ENCODE assay signal across 8 cellular contexts in the genomic region with DNA sequence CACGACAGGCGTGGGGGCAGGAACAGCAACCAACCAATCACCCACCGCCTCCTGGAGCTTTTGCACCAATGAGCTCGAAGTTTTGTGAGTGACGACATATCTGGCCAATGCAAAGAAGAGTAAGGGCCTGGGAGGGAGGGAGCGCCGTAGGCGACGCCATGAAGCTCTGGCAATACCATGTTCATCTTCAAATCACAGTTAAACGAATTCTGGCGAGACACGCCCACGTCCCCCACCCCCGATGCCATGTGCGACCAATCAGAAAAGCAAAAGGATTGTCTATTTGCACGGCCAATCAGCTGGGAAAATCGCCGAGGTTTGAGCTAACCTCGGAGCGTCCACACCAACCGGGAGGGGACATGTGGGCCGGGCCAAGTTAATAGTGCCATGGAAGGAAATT. TPM values are rescaled to one million over a fixed set of nuclear protein-coding genes. Genes with fewer than 3 reads are reported as not detected.
DNase-seq lines count a peak whose midpoint lies in the region; ATAC-seq and TF ChIP-seq lines count a peak whose summit lies in the region.
"Not testable (repeated sequence)": the region's sequence is repeated elsewhere in the genome, so short reads cannot be mapped to it uniquely, and the experiment has no call there.

TSS of gene ARL17B (minus strand) at position 12 of the 400 bp plus-strand sequence. CDS start 3,369 bp downstream, outside the sequence.

- H3K9ac ChIP-seq in Loucy (ENCODE audit: low read depth, low read length, poor library complexity, severe bottlenecking); mammary epithelial cell (ENCODE audit: insufficient read depth, low read length): not testable (repeated sequence)

- H4K20me1 ChIP-seq in Loucy (ENCODE audit: insufficient read depth, low read length, poor library complexity, severe bottlenecking); mammary epithelial cell (ENCODE audit: insufficient read depth, low read length): not testable (repeated sequence)

- ATAC-seq in GM18907 (IDR thresholded peaks at IDR 0.05; ENCODE audit: unreplicated experiment) (peak; percentile 86), HG02678 (IDR thresholded peaks at IDR 0.05; ENCODE audit: unreplicated experiment) (peak; percentile 98)

- H3K79me2 ChIP-seq in Loucy (ENCODE audit: insufficient read depth, low read length); mammary epithelial cell (ENCODE audit: insufficient read depth, low read length): not testable (repeated sequence)

- peak; percentile 40 to 72 for DNase-seq in activated CD8-positive, alpha-beta memory T cell treated with anti-CD3 and anti-CD28 coated beads for 1 hour (ENCODE audit: extremely low read depth in 1 of 2, low read depth in 1 of 2)
- DNase-seq in mammary epithelial cell, result not testable (repeated sequence)
- DNase-seq in lower leg skin (ENCODE audit: low spot score in 2 of 2) (peak; percentile 95 to 98), ureter (ENCODE audit: low spot score) (peak; percentile 97)
- peak; percentile 10 to 89 (median 52) for DNase-seq in stimulated activated CD4-positive, alpha-beta T cell treated with anti-CD3 and anti-CD28 coated beads, Interleukin-1b, Interleukin-23, amount 100 ng/mL, for 24 hours (ENCODE audit: low read depth in 4 of 4, low spot score in 1 of 4)

- not testable (repeated sequence) for H3K27ac ChIP-seq in mammary epithelial cell (ENCODE audit: insufficient read depth, low read depth, low read length)

- H3K9me2 ChIP-seq in Loucy (replicated peaks; ENCODE audit: low read depth, low read length), result not testable (repeated sequence)

- H2AFZ ChIP-seq in Loucy (ENCODE audit: low read length); mammary epithelial cell (ENCODE audit: low read depth, low read length): not testable (repeated sequence)

- H3F3A ChIP-seq in Loucy (ENCODE audit: low read depth), result not testable (repeated sequence)

- intact Hi-C loops in mammary epithelial cell (cut with micrococcal nuclease); lower leg skin (cut with DNase I; ENCODE audit: low total_unique reads): not testable (repeated sequence)

- H3K9me3 ChIP-seq in Loucy (ENCODE audit: insufficient read depth, low read depth, low read length); mammary epithelial cell (replicated peaks; ENCODE audit: insufficient read depth, low read length): not testable (repeated sequence)

- H3K27me3 ChIP-seq in Loucy (ENCODE audit: insufficient read depth, low read length, poor library complexity, severe bottlenecking); mammary epithelial cell (ENCODE audit: insufficient read depth, low read length): not testable (repeated sequence)

- not testable (repeated sequence) for TF ChIP-seq CTCF in Loucy (conservative IDR thresholded peaks at IDR 0.05; ENCODE audit: low read length); mammary epithelial cell (conservative IDR thresholded peaks at IDR 0.05 in 1 of 2, IDR thresholded peaks at IDR 0.05 in 1 of 2; ENCODE audit: extremely low read depth in 1 of 2, insufficient read depth in 1 of 2, low read depth in 1 of 2, low read length in 2 of 2); lower leg skin (IDR thresholded peaks at IDR 0.05)

- H3K4me1 ChIP-seq in Loucy (ENCODE audit: insufficient read depth, low read length, poor library complexity, severe bottlenecking); mammary epithelial cell (ENCODE audit: insufficient read depth, low read length): not testable (repeated sequence)

- not testable (repeated sequence) for H3K36me3 ChIP-seq in Loucy (ENCODE audit: insufficient read depth, low read length); mammary epithelial cell (ENCODE audit: insufficient read depth, low read length)

- H3K4me2 ChIP-seq in Loucy (ENCODE audit: low read depth, low read length, poor library complexity, severe bottlenecking); mammary epithelial cell (ENCODE audit: insufficient read depth, low read depth, low read length): not testable (repeated sequence)

- WGBS in mammary epithelial cell (ENCODE audit: low coverage, missing lambda C conversion rate), result 0% methylated on average over 2 of the region's 22 CpGs
- WGBS in lower leg skin, 2 donors, result no CpG with 5 or more reads among the region's 22 CpGs

- CTCF ChIA-PET in mammary epithelial cell (lab: Charles Lee; ENCODE audit: low non-redundant PET), result not testable (repeated sequence)

- TSS peak; percentile 53 for BruUV-seq in mammary epithelial cell (replicated peaks; lab: Mats Ljungman, UMichigan)

- in situ Hi-C loops in mammary epithelial cell (cut with MboI; ENCODE audit: low sequenced_read_pairs in 2 of 2), result not testable (repeated sequence)

- not testable (repeated sequence) for TF ChIP-seq POLR2A in lower leg skin (IDR thresholded peaks at IDR 0.05)

- dilution Hi-C loops in mammary epithelial cell (cut with HindIII; ENCODE audit: low sequenced_read_pairs), result not testable (repeated sequence)

- H3K4me3 ChIP-seq in Loucy (ENCODE audit: low read length, poor library complexity, severe bottlenecking) (peak within 1 kb of the TSS; percentile 32), mammary epithelial cell (replicated peaks in 1 of 3; ENCODE audit: insufficient read depth in 1 of 3, low read depth in 2 of 3, low read length in 3 of 3) (peak within 1 kb of the TSS in 1 of 3 experiments; percentile 24)
- not testable (repeated sequence) for H3K4me3 ChIP-seq in lower leg skin (ENCODE audit: low read depth, poor library complexity, severe bottlenecking)

RNA-seq across cellular contexts. Expression of gene ARL17B, which starts in this region (rescaled TPM):
- total RNA-seq in mammary epithelial cell (10 to 100 TPM in 1 of 2 donors, 1 to 10 TPM in 1; 3.7 to 15.1 TPM), lower leg skin (10 to 100 TPM in 3 of 4 donors, 1 to 10 TPM in 1; 8.5 to 18.6 (median 12.1) TPM), ureter (32.4 TPM)
- polyA plus RNA-seq in mammary epithelial cell, result 9.6 TPM
- 20.5 TPM for polyA minus RNA-seq in mammary epithelial cell
